Comparison of ENCODE assay signal across 1 cellular context in the genomic region with DNA sequence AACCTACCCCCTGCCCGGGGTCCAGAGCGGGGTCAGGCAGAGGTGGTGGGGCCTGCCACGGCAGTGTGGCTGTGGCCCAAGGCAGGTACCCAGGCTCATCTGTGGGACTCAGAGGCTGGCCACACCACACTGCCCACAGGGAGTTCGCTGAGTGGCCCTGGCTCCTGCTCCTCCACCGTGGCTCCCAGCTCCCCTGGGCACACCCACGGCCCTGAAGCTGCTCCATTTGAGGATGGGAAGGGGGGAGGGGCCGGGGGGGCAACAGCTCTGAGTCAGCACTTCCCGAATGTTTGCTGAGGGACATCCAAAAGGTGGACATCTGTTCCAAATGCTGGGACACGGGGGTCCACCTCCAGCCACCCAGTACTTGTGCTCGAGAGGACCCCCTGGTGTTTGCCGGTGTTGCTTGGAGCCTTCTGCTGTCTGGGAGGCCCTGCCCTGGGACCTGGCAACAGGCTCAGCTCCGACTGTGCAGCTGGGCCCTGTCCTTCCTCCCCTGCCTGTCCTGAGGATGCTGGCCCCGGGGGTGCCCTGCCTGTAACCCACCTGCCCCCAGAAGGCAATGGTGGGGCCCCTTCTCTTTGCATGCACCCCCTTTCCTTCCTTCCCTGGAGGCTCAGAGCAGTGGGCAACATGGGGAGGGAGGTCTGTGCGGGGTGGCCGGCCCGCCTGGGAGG.
TF ChIP-seq lines count a peak whose summit lies in the region.

No MANE protein-coding gene starts in this region.

TF ChIP-seq in H1, 55 proteins besides CTCF, POLR2A, EP300 and RAD21:
- TF ChIP-seq MAFK (IDR thresholded peaks at IDR 0.05; ENCODE audit: low read depth, low read length) (peak; percentile 7; the same call in 1 of the 2 replicates), CBX8 (IDR thresholded peaks at IDR 0.05; ENCODE audit: borderline replicate concordance, low read depth, low read length) (no peak)
